Comparison of ENCODE assay signal across 1 cellular context in genomic region chr1:226995064-226995965, GRCh38.
TF ChIP-seq lines count a peak whose summit lies in the region.

No MANE protein-coding gene starts in this region.

TF ChIP-seq in GM12878, 131 proteins besides CTCF, POLR2A, EP300 and RAD21 (continued from another document and continues in another):
- TF ChIP-seq RELB (IDR thresholded peaks at IDR 0.05; ENCODE audit: low read depth) (peak; percentile 77), MEF2B (IDR thresholded peaks at IDR 0.05; ENCODE audit: partially characterized antibody, poor library complexity, severe bottlenecking) (peak; percentile 94), POLR2AphosphoS5 (IDR thresholded peaks at IDR 0.05; ENCODE audit: low read length) (no peak), MTA2 (IDR thresholded peaks at IDR 0.05; ENCODE audit: low read depth) (peak; percentile 73), E2F4 (IDR thresholded peaks at IDR 0.05; ENCODE audit: low read depth, low read length) (no peak), IRF3 (IDR thresholded peaks at IDR 0.05) (no peak), NRF1 (conservative IDR thresholded peaks at IDR 0.05; ENCODE audit: low read depth, low read length) (no peak), NFXL1 (IDR thresholded peaks at IDR 0.05; ENCODE audit: borderline replicate concordance) (no peak), ETV6 (conservative IDR thresholded peaks at IDR 0.05 in 1 of 2, IDR thresholded peaks at IDR 0.05 in 1 of 2; ENCODE audit: borderline replicate concordance in 1 of 2, low read depth in 1 of 2) (peak in 1 of 2 experiments; percentile 68; a peak in 2 of 4 replicates), USF2 (IDR thresholded peaks at IDR 0.05; ENCODE audit: borderline replicate concordance, low read depth, low read length) (no peak), ASH2L (IDR thresholded peaks at IDR 0.05; ENCODE audit: borderline replicate concordance, low read depth) (no peak), NR2C2 (IDR thresholded peaks at IDR 0.05; ENCODE audit: borderline replicate concordance, control insufficient read depth, insufficient read length, low read depth) (no peak), STAT3 (IDR thresholded peaks at IDR 0.05; ENCODE audit: low read depth, low read length) (no peak), KAT2A (conservative IDR thresholded peaks at IDR 0.05; ENCODE audit: control insufficient read depth, low read depth, low read length) (no peak), RUNX3 (IDR thresholded peaks at IDR 0.05; ENCODE audit: low read length) (peak; percentile 93), YBX1 (IDR thresholded peaks at IDR 0.05) (no peak), JUNB (IDR thresholded peaks at IDR 0.05) (peak; percentile 95), TBL1XR1 (IDR thresholded peaks at IDR 0.05; ENCODE audit: low read depth, low read length) (no peak), NR2F1 (conservative IDR thresholded peaks at IDR 0.05) (no peak), GATAD2B (conservative IDR thresholded peaks at IDR 0.05; ENCODE audit: low read depth) (no peak), SUPT20H (IDR thresholded peaks at IDR 0.05; ENCODE audit: borderline replicate concordance, control insufficient read depth, low read depth, low read length) (no peak), ZNF24 (IDR thresholded peaks at IDR 0.05) (0 out of 2 replicates have a peak, but pooled peaks have one; percentile 12), SUZ12 (IDR thresholded peaks at IDR 0.05; ENCODE audit: unreplicated experiment) (no peak), SMC3 (IDR thresholded peaks at IDR 0.05; ENCODE audit: borderline replicate concordance, low read length) (no peak), KDM1A (IDR thresholded peaks at IDR 0.05; ENCODE audit: borderline replicate concordance) (no peak), TCF3 (IDR thresholded peaks at IDR 0.05; ENCODE audit: borderline replicate concordance, insufficient read depth, low read depth, low read length) (no peak), MTA3 (IDR thresholded peaks at IDR 0.05; ENCODE audit: borderline replicate concordance, low read length) (peak; percentile 83), IRF4 (IDR thresholded peaks at IDR 0.05; ENCODE audit: low read depth, low read length) (peak; percentile 88), ZBTB11 (CRISPR knock-in tag; IDR thresholded peaks at IDR 0.05) (no peak), BCL3 (IDR thresholded peaks at IDR 0.05; ENCODE audit: borderline replicate concordance, insufficient read depth, low read depth, low read length, poor library complexity, severe bottlenecking) (peak; percentile 26), REST (IDR thresholded peaks at IDR 0.05; ENCODE audit: low read depth, low read length) (no peak), HSF1 (IDR thresholded peaks at IDR 0.05; ENCODE audit: low read depth, low read length) (no peak), BCLAF1 (IDR thresholded peaks at IDR 0.05) (no peak), ZNF274 (IDR thresholded peaks at IDR 0.05; ENCODE audit: insufficient read depth, insufficient read length) (no peak), BCL11A (IDR thresholded peaks at IDR 0.05; ENCODE audit: low read depth, low read length) (peak; percentile 64; the same call in 1 of the 2 replicates), BACH1 (IDR thresholded peaks at IDR 0.05; ENCODE audit: borderline replicate concordance) (peak; percentile 17; the same call in 1 of the 2 replicates), EGR1 (IDR thresholded peaks at IDR 0.05; ENCODE audit: borderline replicate concordance in 1 of 2, low read depth in 2 of 2, low read length in 2 of 2) (no peak), IKZF2 (IDR thresholded peaks at IDR 0.05) (peak; percentile 85 to 89), MYB (IDR thresholded peaks at IDR 0.05; ENCODE audit: borderline replicate concordance, low read depth, low read length) (no peak), TAF1 (IDR thresholded peaks at IDR 0.05; ENCODE audit: borderline replicate concordance, low read depth, low read length) (no peak), E4F1 (IDR thresholded peaks at IDR 0.05; ENCODE audit: borderline replicate concordance, partially characterized antibody) (no peak)
